In the genomic region with DNA sequence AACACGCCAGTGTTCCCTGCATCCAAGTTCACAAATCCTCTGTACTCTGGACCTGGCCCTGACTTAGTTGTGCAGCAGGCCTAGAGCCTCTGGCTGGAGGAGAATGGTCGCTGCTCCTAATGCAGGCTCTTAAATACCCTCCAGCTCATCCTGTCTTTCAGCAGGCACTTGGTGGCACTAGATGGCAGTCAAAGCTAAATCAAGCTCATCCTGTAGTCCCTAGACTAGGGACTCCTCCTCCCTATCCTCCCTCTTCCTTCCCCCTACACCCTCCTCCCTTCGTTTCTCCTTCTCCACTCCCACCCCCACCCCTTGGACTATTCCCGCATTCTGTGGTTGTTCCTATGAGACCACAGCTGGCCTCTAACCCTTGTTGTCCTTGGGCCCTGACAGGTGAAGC, we compare ENCODE assay signal across 8 cellular contexts. TPM values are rescaled to one million over a fixed set of nuclear protein-coding genes. Genes with fewer than 3 reads are reported as not detected.
DNase-seq lines count a peak whose midpoint lies in the region; ATAC-seq and TF ChIP-seq lines count a peak whose summit lies in the region.

No MANE protein-coding gene starts in this region.

- H3K4me1 ChIP-seq in PC-9 (replicated peaks; ENCODE audit: insufficient read depth) (no peaks in the 10 kb centered on the region), lower lobe of right lung (no peaks in the 10 kb centered on the region)

- H3K9me3 ChIP-seq in PC-9 (ENCODE audit: insufficient read depth, low read depth) (no peaks in the 10 kb centered on the region), lower lobe of right lung (no peaks in the 10 kb centered on the region)

- peaks cover 12% of the 10 kb centered on the region for H3K27me3 Mint-ChIP-seq in activated CD8-positive, alpha-beta T cell treated with anti-CD3 and anti-CD28 coated beads for 36 hours
- H3K27me3 Mint-ChIP-seq in activated CD8-positive, alpha-beta T cell treated with anti-CD3 and anti-CD28 coated beads, Interleukin-2, amount 10 ng/mL, durations not matched to agents 7 days and 5 days (ENCODE audit: low read depth), result peaks cover 2% of the 10 kb centered on the region
- H3K27me3 Mint-ChIP-seq in type B pancreatic cell, result no peaks in the 10 kb centered on the region

- CTCF ChIA-PET in activated CD8-positive, alpha-beta T cell treated with anti-CD3 and anti-CD28 coated beads for 36 hours (lab: Charles Lee), result interaction anchor here (0.6 to 1.8 kb wide), 2 partner anchors 15 to 116 kb away, joined by 3 to 6 read pairs; no protein-coding TSS in a partner anchor
- CTCF ChIA-PET in activated CD8-positive, alpha-beta T cell treated with anti-CD3 and anti-CD28 coated beads, Interleukin-2, amount 10 ng/mL, durations not matched to agents 7 days and 5 days (lab: Charles Lee), result interaction anchor here (0.6 to 1.2 kb wide), 3 partner anchors 108 to 808 kb away, joined by 3 to 6 read pairs (median 6); no protein-coding TSS in a partner anchor
- CTCF ChIA-PET in PC-9 (lab: Charles Lee), result no interaction called here

- H3K4me1 Mint-ChIP-seq in activated CD8-positive, alpha-beta T cell treated with anti-CD3 and anti-CD28 coated beads for 36 hours (ENCODE audit: low read depth), result no peaks in the 10 kb centered on the region
- H3K4me1 Mint-ChIP-seq in activated CD8-positive, alpha-beta T cell treated with anti-CD3 and anti-CD28 coated beads, Interleukin-2, amount 10 ng/mL, durations not matched to agents 7 days and 5 days (ENCODE audit: low read depth), result no peaks in the 10 kb centered on the region
- no peaks in the 10 kb centered on the region for H3K4me1 Mint-ChIP-seq in type B pancreatic cell (ENCODE audit: unreplicated experiment)

- H3K79me2 ChIP-seq in PC-9 (ENCODE audit: low read depth), result no peaks in the 10 kb centered on the region

- peak; percentile 19 for DNase-seq in activated CD8-positive, alpha-beta T cell treated with anti-CD3 and anti-CD28 coated beads for 36 hours
- DNase-seq in activated CD8-positive, alpha-beta T cell treated with anti-CD3 and anti-CD28 coated beads, Interleukin-2, amount 10 ng/mL, durations not matched to agents 7 days and 5 days, result no peak
- peak in 1 of 2 experiments; percentile 41 for DNase-seq in PC-9
- peak; percentile 8 for DNase-seq in foreskin melanocyte
- DNase-seq in type B pancreatic cell (ENCODE audit: extremely low spot score, unreplicated experiment), result no peak
- no peak for DNase-seq in lower lobe of right lung

- no peaks in the 10 kb centered on the region for H3K9me2 ChIP-seq in PC-9 (ENCODE audit: insufficient read depth)

- POLR2A ChIA-PET in activated CD8-positive, alpha-beta T cell treated with anti-CD3 and anti-CD28 coated beads for 36 hours (lab: Charles Lee), result no interaction called here
- POLR2A ChIA-PET in activated CD8-positive, alpha-beta T cell treated with anti-CD3 and anti-CD28 coated beads, Interleukin-2, amount 10 ng/mL, durations not matched to agents 7 days and 5 days (lab: Charles Lee), result no interaction called here
- POLR2A ChIA-PET in PC-9 (lab: Charles Lee; ENCODE audit: unreplicated experiment), result no interaction called here

- no TSS peak for BruUV-seq in PC-9 (replicated peaks; lab: Mats Ljungman, UMichigan)

- no peaks in the 10 kb centered on the region for H4K20me1 ChIP-seq in PC-9 (ENCODE audit: insufficient read depth)

- no peaks in the 10 kb centered on the region for H3K9me3 Mint-ChIP-seq in activated CD8-positive, alpha-beta T cell treated with anti-CD3 and anti-CD28 coated beads for 36 hours
- H3K9me3 Mint-ChIP-seq in activated CD8-positive, alpha-beta T cell treated with anti-CD3 and anti-CD28 coated beads, Interleukin-2, amount 10 ng/mL, durations not matched to agents 7 days and 5 days (ENCODE audit: insufficient read depth), result no peaks in the 10 kb centered on the region
- no peaks in the 10 kb centered on the region for H3K9me3 Mint-ChIP-seq in type B pancreatic cell

- H3F3A ChIP-seq in PC-9 (ENCODE audit: insufficient read depth, low read depth), result no peaks in the 10 kb centered on the region

- H3K36me3 ChIP-seq in PC-9 (ENCODE audit: low read depth), result no peaks in the 10 kb centered on the region
- no peaks in the 10 kb centered on the region for H3K36me3 ChIP-seq in lower lobe of right lung

- ATAC-seq in activated CD8-positive, alpha-beta T cell treated with anti-CD3 and anti-CD28 coated beads for 36 hours, result peak; percentile 39
- no peak for ATAC-seq in activated CD8-positive, alpha-beta T cell treated with anti-CD3 and anti-CD28 coated beads, Interleukin-2, amount 10 ng/mL, durations not matched to agents 7 days and 5 days
- no peak for ATAC-seq in HG02981 (IDR thresholded peaks at IDR 0.05; ENCODE audit: unreplicated experiment)
- no peak for ATAC-seq in lower lobe of right lung
- ATAC-seq in HG02610 (IDR thresholded peaks at IDR 0.05; ENCODE audit: unreplicated experiment), result no peak

- H3K4me3 Mint-ChIP-seq in activated CD8-positive, alpha-beta T cell treated with anti-CD3 and anti-CD28 coated beads for 36 hours, result no peak overlapping the region
- H3K4me3 Mint-ChIP-seq in activated CD8-positive, alpha-beta T cell treated with anti-CD3 and anti-CD28 coated beads, Interleukin-2, amount 10 ng/mL, durations not matched to agents 7 days and 5 days, result no peak overlapping the region
- H3K4me3 Mint-ChIP-seq in type B pancreatic cell, result no peak overlapping the region

- H3K4me2 ChIP-seq in PC-9, result no peak overlapping the region

- intact Hi-C loops in activated CD8-positive, alpha-beta T cell treated with anti-CD3 and anti-CD28 coated beads for 36 hours (cut with micrococcal nuclease), result loop anchor here (10.0 kb wide), 1 partner anchor 631 kb away; no protein-coding TSS in a partner anchor
- intact Hi-C loops in PC-9 (cut with micrococcal nuclease; ENCODE audit: unreplicated experiment) (loop anchor here (2.0 to 10.0 kb wide), 2 partner anchors 633 to 811 kb away; no protein-coding TSS in a partner anchor), lower lobe of right lung (cut with DNase I) (no loop called here)

- no peak for TF ChIP-seq CTCF in activated CD8-positive, alpha-beta T cell treated with anti-CD3 and anti-CD28 coated beads for 36 hours (IDR thresholded peaks at IDR 0.05)
- TF ChIP-seq CTCF in PC-9 (conservative IDR thresholded peaks at IDR 0.05) (peak; percentile 51; the same call in 1 of the 2 replicates), type B pancreatic cell (conservative IDR thresholded peaks at IDR 0.05) (peak; percentile 54), lower lobe of right lung (IDR thresholded peaks at IDR 0.05) (no peak)

- no peaks in the 10 kb centered on the region for H3K36me3 Mint-ChIP-seq in activated CD8-positive, alpha-beta T cell treated with anti-CD3 and anti-CD28 coated beads for 36 hours (ENCODE audit: low read depth)
- H3K36me3 Mint-ChIP-seq in activated CD8-positive, alpha-beta T cell treated with anti-CD3 and anti-CD28 coated beads, Interleukin-2, amount 10 ng/mL, durations not matched to agents 7 days and 5 days (ENCODE audit: low read depth), result no peaks in the 10 kb centered on the region
- H3K36me3 Mint-ChIP-seq in type B pancreatic cell, result no peaks in the 10 kb centered on the region

- peaks cover 85% of the 10 kb centered on the region for H3K27me3 ChIP-seq in PC-9 (ENCODE audit: insufficient read depth, low read depth)
- H3K27me3 ChIP-seq in lower lobe of right lung (ENCODE audit: low read depth), result no peaks in the 10 kb centered on the region

- H3K27ac Mint-ChIP-seq in activated CD8-positive, alpha-beta T cell treated with anti-CD3 and anti-CD28 coated beads for 36 hours, result no peak overlapping the region
- no peak overlapping the region for H3K27ac Mint-ChIP-seq in activated CD8-positive, alpha-beta T cell treated with anti-CD3 and anti-CD28 coated beads, Interleukin-2, amount 10 ng/mL, durations not matched to agents 7 days and 5 days
- H3K27ac Mint-ChIP-seq in type B pancreatic cell, result no peak overlapping the region

- no peak overlapping the region for H2AFZ ChIP-seq in PC-9

- no peak overlapping the region for H3K4me3 ChIP-seq in PC-9
- H3K4me3 ChIP-seq in lower lobe of right lung, result no peak overlapping the region

- H3K27ac ChIP-seq in PC-9 (no peak overlapping the region), lower lobe of right lung (no peak overlapping the region)

RNA-seq across cellular contexts. Expression of gene MTR, which starts 41.5 kb away (rescaled TPM):
- total RNA-seq in activated CD8-positive, alpha-beta T cell treated with anti-CD3 and anti-CD28 coated beads for 36 hours, result 10 to 100 TPM; 72.4 to 72.7 TPM
- 10 to 100 TPM; 41.7 to 44.7 TPM for total RNA-seq in activated CD8-positive, alpha-beta T cell treated with anti-CD3 and anti-CD28 coated beads, Interleukin-2, amount 10 ng/mL, durations not matched to agents 7 days and 5 days
- total RNA-seq in PC-9 (2021), result 20.9 and 21.9 TPM in 2 replicates
- total RNA-seq in type B pancreatic cell (ENCODE audit: low replicate concordance), result 26.9 and 44.1 TPM in 2 replicates
- total RNA-seq in lower lobe of right lung, result 35.7 TPM

Comparison
In these comparisons a context has a peak if more than half of its experiments do, and no peak if none do; other contexts are left out.
1. DNase-seq: peak in activated CD8-positive, alpha-beta T cell treated with anti-CD3 and anti-CD28 coated beads for 36 hours (single experiment) and foreskin melanocyte (single experiment); none in activated CD8-positive, alpha-beta T cell treated with anti-CD3 and anti-CD28 coated beads, Interleukin-2, amount 10 ng/mL, durations not matched to agents 7 days and 5 days (single experiment), type B pancreatic cell (single experiment) and lower lobe of right lung (single experiment).
2. CTCF ChIP-seq: peak in PC-9 (single experiment) and type B pancreatic cell (single experiment); none in activated CD8-positive, alpha-beta T cell treated with anti-CD3 and anti-CD28 coated beads for 36 hours (single experiment) and lower lobe of right lung (single experiment).